Comparison of ENCODE assay signal across 25 cellular contexts in genomic region chr5:169268019-169268418, GRCh38. TPM values are rescaled to one million over a fixed set of nuclear protein-coding genes. Genes with fewer than 3 reads are reported as not detected.
DNase-seq lines count a peak whose midpoint lies in the region; FAIRE-seq and TF ChIP-seq lines count a peak whose summit lies in the region.
"Had no signal": no experiment of that assay in that cellular context is flagged by ENCODE, and none has a peak within 500 bp of the region (broad histone marks: within the 10 kb centered on the region; RNA-seq: fewer than 3 reads in every experiment).

No MANE protein-coding gene starts in this region.

- no peak overlapping the region for H3K4me3 Mint-ChIP-seq in astrocyte (ENCODE audit: unreplicated experiment)
- H3K4me3 Mint-ChIP-seq: activated CD8-positive, alpha-beta T cell treated with anti-CD3 and anti-CD28 coated beads, Interleukin-2, amount 10 ng/mL, durations not matched to agents 7 days and 5 days; activated naive CD8-positive, alpha-beta T cell treated with anti-CD3 and anti-CD28 coated beads, Interleukin-2, amount 10 ng/mL, durations not matched to agents 7 days and 5 days; T-helper 1 cell treated with Interleukin-12 subunit alpha and Interleukin-12 subunit beta and Interleukin-4 antibody, amounts not matched to agents 30 μg/mL and 1 μg/mL, for 36 hours had no signal

- no peak overlapping the region for H3K27ac Mint-ChIP-seq in astrocyte (ENCODE audit: unreplicated experiment)
- H3K27ac Mint-ChIP-seq: activated CD8-positive, alpha-beta T cell treated with anti-CD3 and anti-CD28 coated beads, Interleukin-2, amount 10 ng/mL, durations not matched to agents 7 days and 5 days; activated naive CD8-positive, alpha-beta T cell treated with anti-CD3 and anti-CD28 coated beads, Interleukin-2, amount 10 ng/mL, durations not matched to agents 7 days and 5 days; T-helper 1 cell treated with Interleukin-12 subunit alpha and Interleukin-12 subunit beta and Interleukin-4 antibody, amounts not matched to agents 30 μg/mL and 1 μg/mL, for 36 hours had no signal

- H3K27me3 Mint-ChIP-seq in astrocyte (ENCODE audit: low read depth, unreplicated experiment), result peaks cover 6% of the 10 kb centered on the region

- H3K79me2 ChIP-seq in astrocyte (ENCODE audit: insufficient read depth, low read length), result no peaks in the 10 kb centered on the region

- H3K4me1 ChIP-seq in astrocyte (ENCODE audit: insufficient read depth, low read length) (no peaks in the 10 kb centered on the region), HAP-1 (no peaks in the 10 kb centered on the region)
- H3K4me1 ChIP-seq: Peyer's patch, tibial nerve had no signal

- H3K4me3 ChIP-seq in AG04449 (ENCODE audit: low read depth, low read length), result no peak overlapping the region
- no peak overlapping the region for H3K4me3 ChIP-seq in astrocyte (ENCODE audit: insufficient read depth, low read depth, low read length)
- H3K4me3 ChIP-seq in HAP-1, result no peak overlapping the region
- H3K4me3 ChIP-seq: Peyer's patch, prostate gland, tibial nerve had no signal

- no peak overlapping the region for H2AFZ ChIP-seq in astrocyte (ENCODE audit: low read depth, low read length)

- H4K20me1 ChIP-seq in astrocyte (ENCODE audit: insufficient read depth, low read length), result no peaks in the 10 kb centered on the region

- in situ Hi-C loops in HAP-1 (cut with MboI; ENCODE audit: low sequenced_read_pairs), result no loop called here

- no peaks in the 10 kb centered on the region for H3K36me3 ChIP-seq in astrocyte (ENCODE audit: insufficient read depth, low read length)
- no peaks in the 10 kb centered on the region for H3K36me3 ChIP-seq in HAP-1 (replicated peaks)
- H3K36me3 ChIP-seq: Peyer's patch, prostate gland, tibial nerve had no signal

- POLR2A ChIA-PET in AG04449 (lab: Yijun Ruan, JAX), result no interaction called here

- H3K9me3 Mint-ChIP-seq in astrocyte (ENCODE audit: unreplicated experiment), result peaks cover 3% of the 10 kb centered on the region
- H3K9me3 Mint-ChIP-seq: activated naive CD8-positive, alpha-beta T cell treated with anti-CD3 and anti-CD28 coated beads, Interleukin-2, amount 10 ng/mL, durations not matched to agents 7 days and 5 days; T-helper 1 cell treated with Interleukin-12 subunit alpha and Interleukin-12 subunit beta and Interleukin-4 antibody, amounts not matched to agents 30 μg/mL and 1 μg/mL, for 36 hours had no signal

- H3K36me3 Mint-ChIP-seq in astrocyte (ENCODE audit: low read depth, unreplicated experiment), result peaks cover 3% of the 10 kb centered on the region
- H3K36me3 Mint-ChIP-seq: activated naive CD8-positive, alpha-beta T cell treated with anti-CD3 and anti-CD28 coated beads, Interleukin-2, amount 10 ng/mL, durations not matched to agents 7 days and 5 days had no signal

- H3K9me3 ChIP-seq in astrocyte (ENCODE audit: insufficient read depth, low read depth, low read length) (no peaks in the 10 kb centered on the region), HAP-1 (no peaks in the 10 kb centered on the region)
- H3K9me3 ChIP-seq: Peyer's patch, prostate gland, tibial nerve had no signal

- no peak overlapping the region for H3K9ac ChIP-seq in astrocyte (ENCODE audit: low read length)

- no peak overlapping the region for H3K4me2 ChIP-seq in astrocyte (ENCODE audit: low read length)

- DNase-seq in AG04449 (ENCODE audit: low read depth, low spot score) (peak; percentile 44), GM04504 (ENCODE audit: low read depth) (peak; percentile 87), astrocyte (ENCODE audit: low read depth) (no peak), fibroblast of the conjunctiva (ENCODE audit: low read depth) (peak; percentile 85), KG1 (lab: John Stamatoyannopoulos, UW) (no peak), T-helper 1 cell (no peak), HAP-1 (ENCODE audit: low spot score in 2 of 2) (no peak), germinal center (ENCODE audit: low spot score) (no peak)
- DNase-seq: 8988T; activated CD8-positive, alpha-beta T cell treated with anti-CD3 and anti-CD28 coated beads, Interleukin-2, amount 10 ng/mL, durations not matched to agents 7 days and 5 days; activated effector memory CD4-positive, alpha-beta T cell treated with anti-CD3 and anti-CD28 coated beads, Interleukin-2, amount 50 U/mL, for 16 hours; activated naive CD8-positive, alpha-beta T cell treated with anti-CD3 and anti-CD28 coated beads, Interleukin-2, amount 10 ng/mL, durations not matched to agents 7 days and 5 days; activated T-cell treated with anti-CD3 and anti-CD28 coated beads for 4 hours; C1 segment of cervical spinal cord; Caco-2; cerebellar nuclear complex; MV-4-11; NCI-H146; NCI-H2171; NCI-H524; Peyer's patch had no signal

- no peak overlapping the region for H3K27ac ChIP-seq in astrocyte (ENCODE audit: low read depth, low read length)
- H3K27ac ChIP-seq: Peyer's patch, prostate gland, tibial nerve had no signal

- CTCF ChIA-PET in AG04449 (lab: Yijun Ruan, JAX), result interaction anchor here (2.2 kb wide), 1 partner anchor 35 kb away, joined by 7 read pairs; no protein-coding TSS in a partner anchor

- FAIRE-seq in astrocyte (lab: Jason Lieb, UNC), result peak; percentile 73

- no peaks in the 10 kb centered on the region for H3K4me1 Mint-ChIP-seq in astrocyte (ENCODE audit: low read depth, unreplicated experiment)
- H3K4me1 Mint-ChIP-seq: activated naive CD8-positive, alpha-beta T cell treated with anti-CD3 and anti-CD28 coated beads, Interleukin-2, amount 10 ng/mL, durations not matched to agents 7 days and 5 days had no signal

- H3K27me3 ChIP-seq in astrocyte (ENCODE audit: insufficient read depth, low read length) (no peaks in the 10 kb centered on the region), HAP-1 (ENCODE audit: low read depth) (no peaks in the 10 kb centered on the region)
- H3K27me3 ChIP-seq: Peyer's patch, tibial nerve had no signal

- TF ChIP-seq CTCF in AG04449 (IDR thresholded peaks at IDR 0.05; ENCODE audit: insufficient read depth, low read length, missing control alignments) (no peak), astrocyte (IDR thresholded peaks at IDR 0.05; ENCODE audit: insufficient read depth, low read depth, low read length) (no peak)

RNA-seq across cellular contexts. Expression of gene SLIT3, which starts 32.9 kb away (rescaled TPM):
- total RNA-seq in astrocyte, result 20.7 and 33.0 TPM in 2 replicates
- total RNA-seq: activated CD8-positive, alpha-beta T cell treated with anti-CD3 and anti-CD28 coated beads, Interleukin-2, amount 10 ng/mL, durations not matched to agents 7 days and 5 days; activated naive CD8-positive, alpha-beta T cell treated with anti-CD3 and anti-CD28 coated beads, Interleukin-2, amount 10 ng/mL, durations not matched to agents 7 days and 5 days; HT-29 had no signal

Comparison
In these comparisons a context has a peak if more than half of its experiments do, and no peak if none do; other contexts are left out.
1. DNase-seq: peak in AG04449 (single experiment), GM04504 (single experiment) and fibroblast of the conjunctiva (single experiment); none in astrocyte (single experiment), KG1 (single experiment), T-helper 1 cell (0 of 5), HAP-1 (0 of 2) and germinal center (single experiment).